In genomic region chr4:84718699-84719098, GRCh38 we compare ENCODE assay signal across 17 cellular contexts.
DNase-seq lines count a peak whose midpoint lies in the region; ATAC-seq and TF ChIP-seq lines count a peak whose summit lies in the region.
"Had no signal": no experiment of that assay in that cellular context is flagged by ENCODE, and none has a peak within 500 bp of the region (broad histone marks: within the 10 kb centered on the region; RNA-seq: fewer than 3 reads in every experiment).

No MANE protein-coding gene starts in this region.

- TF ChIP-seq CTCF in fibroblast of pulmonary artery (IDR thresholded peaks at IDR 0.05; ENCODE audit: low read length, missing control alignments) (no peak), mesothelial cell of epicardium (IDR thresholded peaks at IDR 0.05; ENCODE audit: unreplicated experiment) (no peak)

- DNase-seq in D341Med (ENCODE audit: low spot score) (peak; percentile 31), NCI-H82 treated with DMSO at 0.1 percent for 48 hours (lab: John Stamatoyannopoulos, UW; ENCODE audit: unreplicated experiment) (peak; percentile 50), fibroblast of pulmonary artery (ENCODE audit: low read depth) (peak; percentile 17), mesothelial cell of epicardium (ENCODE audit: low spot score in 2 of 2, unreplicated experiment in 2 of 2) (no peak), NCI-H2029 treated with DMSO at 0.1 percent for 48 hours (lab: John Stamatoyannopoulos, UW) (no peak)
- no peak for DNase-seq in activated T-cell treated with anti-CD3 and anti-CD28 coated beads, Interleukin-2, amount 50 U/mL, for 4 hours
- DNase-seq in stimulated activated naive CD4-positive, alpha-beta T cell (lab: John Stamatoyannopoulos, UW): no peak
- DNase-seq: CD8-positive, alpha-beta memory T cell; H9; KG1; MV-4-11; NCI-H1417; NCI-H187 treated with DMSO at 0.1 percent for 48 hours; NCI-H2171; NCI-H526; SIG-M5 had no signal

- peaks cover 48% of the 10 kb centered on the region for H3K36me3 Mint-ChIP-seq in mesothelial cell of epicardium
- no peaks in the 10 kb centered on the region for H3K36me3 Mint-ChIP-seq in activated T-cell treated with anti-CD3 and anti-CD28 coated beads, Interleukin-2, amount 50 U/mL, for 4 hours (ENCODE audit: insufficient read depth)
- H3K36me3 Mint-ChIP-seq: CD8-positive, alpha-beta memory T cell had no signal

- H3K27ac Mint-ChIP-seq in mesothelial cell of epicardium: peak overlapping the region; percentile 33
- H3K27ac Mint-ChIP-seq: CD8-positive, alpha-beta memory T cell; H9 had no signal

- no peaks in the 10 kb centered on the region for H3K4me1 Mint-ChIP-seq in mesothelial cell of epicardium
- no peaks in the 10 kb centered on the region for H3K4me1 Mint-ChIP-seq in activated T-cell treated with anti-CD3 and anti-CD28 coated beads, Interleukin-2, amount 50 U/mL, for 4 hours (ENCODE audit: low read depth)
- H3K4me1 Mint-ChIP-seq: CD8-positive, alpha-beta memory T cell had no signal

- H3K4me3 Mint-ChIP-seq in mesothelial cell of epicardium: no peak overlapping the region
- H3K4me3 Mint-ChIP-seq in activated T-cell treated with anti-CD3 and anti-CD28 coated beads, Interleukin-2, amount 50 U/mL, for 4 hours: no peak overlapping the region
- H3K4me3 Mint-ChIP-seq: CD8-positive, alpha-beta memory T cell; H9 had no signal

- no peak overlapping the region for H3K4me3 ChIP-seq in fibroblast of pulmonary artery (replicated peaks; ENCODE audit: low read depth, low read length)
- H3K4me3 ChIP-seq: BLaER1 treated with 17β-estradiol and CSF1 and Interleukin-3, amounts not matched to agents 10 nM and 100 nM had no signal

- H3K27me3 Mint-ChIP-seq in mesothelial cell of epicardium (ENCODE audit: low read depth): no peaks in the 10 kb centered on the region
- H3K27me3 Mint-ChIP-seq in activated T-cell treated with anti-CD3 and anti-CD28 coated beads, Interleukin-2, amount 50 U/mL, for 4 hours (ENCODE audit: low read depth): no peaks in the 10 kb centered on the region
- H3K27me3 Mint-ChIP-seq: CD8-positive, alpha-beta memory T cell had no signal

- no peak for ATAC-seq in activated T-cell treated with anti-CD3 and anti-CD28 coated beads, Interleukin-2, amount 50 U/mL, for 4 hours

- H3K9me3 Mint-ChIP-seq in mesothelial cell of epicardium: no peaks in the 10 kb centered on the region
- H3K9me3 Mint-ChIP-seq in activated T-cell treated with anti-CD3 and anti-CD28 coated beads, Interleukin-2, amount 50 U/mL, for 4 hours: no peaks in the 10 kb centered on the region
- H3K9me3 Mint-ChIP-seq: CD8-positive, alpha-beta memory T cell; H9 had no signal

Comparison
In these comparisons a context has a peak if more than half of its experiments do, and no peak if none do; other contexts are left out.
1. DNase-seq: peak in D341Med (single experiment), NCI-H82 treated with DMSO at 0.1 percent for 48 hours (single experiment) and fibroblast of pulmonary artery (single experiment); none in mesothelial cell of epicardium (0 of 2), activated T-cell treated with anti-CD3 and anti-CD28 coated beads, Interleukin-2, amount 50 U/mL, for 4 hours (single experiment), NCI-H2029 treated with DMSO at 0.1 percent for 48 hours (single experiment) and stimulated activated naive CD4-positive, alpha-beta T cell (0 of 6).